Comparison of ENCODE assay signal across 26 cellular contexts in the genomic region with DNA sequence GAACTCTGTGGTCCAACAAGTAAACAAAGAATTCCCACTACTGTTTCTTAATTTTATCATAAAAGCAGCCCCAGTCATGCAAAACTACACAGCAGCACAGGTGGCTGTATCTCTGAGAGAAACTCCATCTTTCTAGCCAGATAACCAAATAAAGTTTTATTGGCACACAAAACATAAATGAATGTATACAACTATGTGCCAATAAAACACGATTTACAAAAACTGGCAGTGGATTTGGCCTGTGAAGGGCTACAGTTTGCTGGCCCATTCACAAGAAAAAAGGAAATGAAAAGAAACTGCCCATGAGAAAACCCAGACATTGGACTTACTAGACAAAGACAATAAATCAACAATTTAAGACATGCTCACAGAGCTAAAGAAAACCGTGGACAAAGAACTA.
"Had no signal": no experiment of that assay in that cellular context is flagged by ENCODE, and none has a peak within 500 bp of the region (broad histone marks: within the 10 kb centered on the region; RNA-seq: fewer than 3 reads in every experiment).

No MANE protein-coding gene starts in this region.

- DNase-seq: cortex of kidney; effector CD8-positive, alpha-beta T cell; effector memory CD8-positive, alpha-beta T cell; endodermal cell; erythroblast; esophagus squamous epithelium; foreskin fibroblast; foreskin melanocyte; gastrocnemius medialis; glutamatergic neuron; head of caudate nucleus; heart right ventricle; hippocampal formation; left cardiac atrium; left lung; left ventricle myocardium superior; lower lobe of right lung; mesenchymal stem cell; mucosa of descending colon; naive B cell; naive thymus-derived CD8-positive, alpha-beta T cell had no signal

- H3K4me1 ChIP-seq: left lung, lower lobe of right lung had no signal

- H3K4me3 ChIP-seq: esophagus squamous epithelium, gastrocnemius medialis, heart right ventricle, left lung, lower lobe of right lung, mucosa of descending colon had no signal

- FAIRE-seq: endometrium, islet of Langerhans, keratinocyte had no signal

- H3K27ac ChIP-seq: epithelial cell of prostate, esophagus squamous epithelium, gastrocnemius medialis, heart right ventricle, left lung, lower lobe of right lung had no signal

- H3K36me3 ChIP-seq: lower lobe of right lung had no signal

- ATAC-seq: effector memory CD8-positive, alpha-beta T cell; esophagus mucosa; gastrocnemius medialis; heart right ventricle; left cardiac atrium; left lung; left ventricle myocardium superior; lower lobe of right lung; mucosa of descending colon; naive thymus-derived CD8-positive, alpha-beta T cell had no signal

- H3K27me3 ChIP-seq: esophagus squamous epithelium, gastrocnemius medialis, heart right ventricle, left lung had no signal
